ENCODE assay signal across 2 cellular contexts in the genomic region with DNA sequence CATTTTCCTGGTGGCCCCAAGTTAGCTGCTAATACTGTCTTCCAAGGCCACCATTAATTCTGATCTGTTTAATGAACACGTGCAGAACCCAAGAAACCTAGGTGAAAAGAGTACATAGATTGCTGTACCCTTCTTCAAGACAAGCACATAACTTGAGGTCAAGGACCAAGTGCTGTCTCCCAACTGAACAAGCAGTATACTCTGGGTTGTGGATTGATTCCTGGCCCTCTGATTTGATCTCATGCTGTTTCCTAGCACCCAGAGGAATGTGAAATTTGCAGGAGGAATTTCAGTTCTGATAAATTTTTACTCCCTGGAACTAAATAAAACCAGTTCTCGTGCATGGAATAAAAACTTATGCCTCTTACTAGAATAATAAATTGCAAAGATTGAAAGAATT.
TF ChIP-seq lines count a peak whose summit lies in the region.

No MANE protein-coding gene starts in this region.

TF ChIP-seq in GM23338, 12 proteins besides CTCF, POLR2A, EP300 and RAD21:
- TF ChIP-seq CREB1 (CRISPR knock-in tag; IDR thresholded peaks at IDR 0.05; ENCODE audit: low read depth) (no peak), JUNB (IDR thresholded peaks at IDR 0.05; ENCODE audit: unreplicated experiment) (no peak), EZH2 (IDR thresholded peaks at IDR 0.05; ENCODE audit: low read depth, unreplicated experiment) (no peak), NANOG (IDR thresholded peaks at IDR 0.05; ENCODE audit: borderline replicate concordance) (no peak)
- TF ChIP-seq, protein P1, sequence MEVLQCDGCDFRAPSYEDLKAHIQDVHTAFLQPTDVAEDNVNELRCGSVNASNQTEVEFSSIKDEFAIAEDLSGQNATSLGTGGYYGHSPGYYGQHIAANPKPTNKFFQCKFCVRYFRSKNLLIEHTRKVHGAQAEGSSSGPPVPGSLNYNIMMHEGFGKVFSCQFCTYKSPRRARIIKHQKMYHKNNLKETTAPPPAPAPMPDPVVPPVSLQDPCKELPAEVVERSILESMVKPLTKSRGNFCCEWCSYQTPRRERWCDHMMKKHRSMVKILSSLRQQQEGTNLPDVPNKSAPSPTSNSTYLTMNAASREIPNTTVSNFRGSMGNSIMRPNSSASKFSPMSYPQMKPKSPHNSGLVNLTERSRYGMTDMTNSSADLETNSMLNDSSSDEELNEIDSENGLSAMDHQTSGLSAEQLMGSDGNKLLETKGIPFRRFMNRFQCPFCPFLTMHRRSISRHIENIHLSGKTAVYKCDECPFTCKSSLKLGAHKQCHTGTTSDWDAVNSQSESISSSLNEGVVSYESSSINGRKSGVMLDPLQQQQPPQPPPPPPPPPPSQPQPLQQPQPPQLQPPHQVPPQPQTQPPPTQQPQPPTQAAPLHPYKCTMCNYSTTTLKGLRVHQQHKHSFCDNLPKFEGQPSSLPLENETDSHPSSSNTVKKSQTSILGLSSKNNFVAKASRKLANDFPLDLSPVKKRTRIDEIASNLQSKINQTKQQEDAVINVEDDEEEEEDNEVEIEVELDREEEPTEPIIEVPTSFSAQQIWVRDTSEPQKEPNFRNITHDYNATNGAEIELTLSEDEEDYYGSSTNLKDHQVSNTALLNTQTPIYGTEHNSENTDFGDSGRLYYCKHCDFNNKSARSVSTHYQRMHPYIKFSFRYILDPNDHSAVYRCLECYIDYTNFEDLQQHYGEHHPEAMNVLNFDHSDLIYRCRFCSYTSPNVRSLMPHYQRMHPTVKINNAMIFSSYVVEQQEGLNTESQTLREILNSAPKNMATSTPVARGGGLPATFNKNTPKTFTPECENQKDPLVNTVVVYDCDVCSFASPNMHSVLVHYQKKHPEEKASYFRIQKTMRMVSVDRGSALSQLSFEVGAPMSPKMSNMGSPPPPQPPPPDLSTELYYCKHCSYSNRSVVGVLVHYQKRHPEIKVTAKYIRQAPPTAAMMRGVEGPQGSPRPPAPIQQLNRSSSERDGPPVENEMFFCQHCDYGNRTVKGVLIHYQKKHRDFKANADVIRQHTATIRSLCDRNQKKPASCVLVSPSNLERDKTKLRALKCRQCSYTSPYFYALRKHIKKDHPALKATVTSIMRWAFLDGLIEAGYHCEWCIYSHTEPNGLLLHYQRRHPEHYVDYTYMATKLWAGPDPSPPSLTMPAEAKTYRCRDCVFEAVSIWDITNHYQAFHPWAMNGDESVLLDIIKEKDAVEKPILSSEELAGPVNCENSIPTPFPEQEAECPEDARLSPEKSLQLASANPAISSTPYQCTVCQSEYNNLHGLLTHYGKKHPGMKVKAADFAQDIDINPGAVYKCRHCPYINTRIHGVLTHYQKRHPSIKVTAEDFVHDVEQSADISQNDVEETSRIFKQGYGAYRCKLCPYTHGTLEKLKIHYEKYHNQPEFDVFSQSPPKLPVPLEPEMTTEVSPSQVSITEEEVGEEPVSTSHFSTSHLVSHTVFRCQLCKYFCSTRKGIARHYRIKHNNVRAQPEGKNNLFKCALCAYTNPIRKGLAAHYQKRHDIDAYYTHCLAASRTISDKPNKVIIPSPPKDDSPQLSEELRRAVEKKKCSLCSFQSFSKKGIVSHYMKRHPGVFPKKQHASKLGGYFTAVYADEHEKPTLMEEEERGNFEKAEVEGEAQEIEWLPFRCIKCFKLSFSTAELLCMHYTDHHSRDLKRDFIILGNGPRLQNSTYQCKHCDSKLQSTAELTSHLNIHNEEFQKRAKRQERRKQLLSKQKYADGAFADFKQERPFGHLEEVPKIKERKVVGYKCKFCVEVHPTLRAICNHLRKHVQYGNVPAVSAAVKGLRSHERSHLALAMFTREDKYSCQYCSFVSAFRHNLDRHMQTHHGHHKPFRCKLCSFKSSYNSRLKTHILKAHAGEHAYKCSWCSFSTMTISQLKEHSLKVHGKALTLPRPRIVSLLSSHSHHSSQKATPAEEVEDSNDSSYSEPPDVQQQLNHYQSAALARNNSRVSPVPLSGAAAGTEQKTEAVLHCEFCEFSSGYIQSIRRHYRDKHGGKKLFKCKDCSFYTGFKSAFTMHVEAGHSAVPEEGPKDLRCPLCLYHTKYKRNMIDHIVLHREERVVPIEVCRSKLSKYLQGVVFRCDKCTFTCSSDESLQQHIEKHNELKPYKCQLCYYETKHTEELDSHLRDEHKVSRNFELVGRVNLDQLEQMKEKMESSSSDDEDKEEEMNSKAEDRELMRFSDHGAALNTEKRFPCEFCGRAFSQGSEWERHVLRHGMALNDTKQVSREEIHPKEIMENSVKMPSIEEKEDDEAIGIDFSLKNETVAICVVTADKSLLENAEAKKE (CRISPR knock-in tag; IDR thresholded peaks at IDR 0.05), result no peak
- TF ChIP-seq, protein P2, sequence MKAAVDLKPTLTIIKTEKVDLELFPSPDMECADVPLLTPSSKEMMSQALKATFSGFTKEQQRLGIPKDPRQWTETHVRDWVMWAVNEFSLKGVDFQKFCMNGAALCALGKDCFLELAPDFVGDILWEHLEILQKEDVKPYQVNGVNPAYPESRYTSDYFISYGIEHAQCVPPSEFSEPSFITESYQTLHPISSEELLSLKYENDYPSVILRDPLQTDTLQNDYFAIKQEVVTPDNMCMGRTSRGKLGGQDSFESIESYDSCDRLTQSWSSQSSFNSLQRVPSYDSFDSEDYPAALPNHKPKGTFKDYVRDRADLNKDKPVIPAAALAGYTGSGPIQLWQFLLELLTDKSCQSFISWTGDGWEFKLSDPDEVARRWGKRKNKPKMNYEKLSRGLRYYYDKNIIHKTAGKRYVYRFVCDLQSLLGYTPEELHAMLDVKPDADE (IDR thresholded peaks at IDR 0.05), result no peak

TF ChIP-seq in H1, 55 proteins besides CTCF, POLR2A, EP300 and RAD21:
- TF ChIP-seq RXRA (IDR thresholded peaks at IDR 0.05; ENCODE audit: insufficient read depth, low read depth, low read length), result no peak
- TF ChIP-seq TAF7 (optimal IDR thresholded peaks at IDR 0.05; ENCODE audit: borderline replicate concordance, low read depth, low read length), result no peak
- no peak for TF ChIP-seq HDAC2 (IDR thresholded peaks at IDR 0.05; ENCODE audit: borderline replicate concordance in 1 of 2, low read depth in 2 of 2, low read length in 2 of 2)
- TF ChIP-seq GABPA (IDR thresholded peaks at IDR 0.05; ENCODE audit: borderline replicate concordance, insufficient read depth, low read length), result no peak
- no peak for TF ChIP-seq EGR1 (IDR thresholded peaks at IDR 0.05; ENCODE audit: borderline replicate concordance, low read depth, low read length)
- TF ChIP-seq CTBP2 (IDR thresholded peaks at IDR 0.05; ENCODE audit: borderline replicate concordance, insufficient read depth, insufficient read length, low read length), result no peak
- TF ChIP-seq PHF8 (conservative IDR thresholded peaks at IDR 0.05; ENCODE audit: low read depth, low read length), result no peak
